In genomic region chr2:98592565-98592964, GRCh38 we compare ENCODE assay signal across 23 cellular contexts.
"Had no signal": no experiment of that assay in that cellular context is flagged by ENCODE, and none has a peak within 500 bp of the region (broad histone marks: within the 10 kb centered on the region; RNA-seq: fewer than 3 reads in every experiment).

No MANE protein-coding gene starts in this region.

- DNase-seq: effector memory CD4-positive, alpha-beta T cell; esophagus squamous epithelium; foreskin fibroblast; glutamatergic neuron; islet precursor cell; left ventricle myocardium superior; mesenchymal stem cell; midbrain; psoas muscle; retina; spleen; stimulated activated CD4-positive, alpha-beta T cell treated with anti-CD3 and anti-CD28 coated beads, Interleukin-15, amount 100 ng/mL, for 24 hours; stimulated activated CD4-positive, alpha-beta T cell treated with anti-CD3 and anti-CD28 coated beads, Interleukin-1b, Interleukin-23, amount 100 ng/mL, for 48 hours; stimulated activated CD4-positive, alpha-beta T cell treated with anti-CD3 and anti-CD28 coated beads, Interleukin-4, amount 100 ng/mL, for 24 hours; stimulated activated naive CD4-positive, alpha-beta T cell; stomach; substantia nigra; transverse colon had no signal

- H3K27ac Mint-ChIP-seq: nephron had no signal

- ATAC-seq: gastroesophageal sphincter, left ventricle myocardium superior, sciatic nerve had no signal

- H3K27me3 ChIP-seq: esophagus squamous epithelium, gastroesophageal sphincter, spleen, stomach, transverse colon had no signal

- H3K27ac ChIP-seq: esophagus squamous epithelium, gastroesophageal sphincter, psoas muscle, spleen, stomach, thoracic aorta, transverse colon had no signal

- H3K4me3 Mint-ChIP-seq: nephron had no signal

- H3K36me3 ChIP-seq: thoracic aorta had no signal

- H3K4me3 ChIP-seq: esophagus squamous epithelium, gastroesophageal sphincter, lung, psoas muscle, spleen, stomach, thoracic aorta, transverse colon had no signal

- H3K9me3 ChIP-seq: esophagus squamous epithelium, gastroesophageal sphincter, psoas muscle, stomach, thoracic aorta, transverse colon had no signal

- H3K4me1 Mint-ChIP-seq: nephron had no signal

- H3K4me1 ChIP-seq: esophagus squamous epithelium, gastroesophageal sphincter, psoas muscle, spleen, stomach, transverse colon had no signal
